Comparison of ENCODE assay signal across 6 cellular contexts in genomic region chr2:63996582-63997198, GRCh38. TPM values are rescaled to one million over a fixed set of nuclear protein-coding genes. Genes with fewer than 3 reads are reported as not detected.
DNase-seq lines count a peak whose midpoint lies in the region; ATAC-seq, FAIRE-seq and TF ChIP-seq lines count a peak whose summit lies in the region.
"Not testable (repeated sequence)": the region's sequence is repeated elsewhere in the genome, so short reads cannot be mapped to it uniquely, and the experiment has no call there.

No MANE protein-coding gene starts in this region.

- FAIRE-seq in A549 (lab: Jason Lieb, UNC); HepG2 (lab: Jason Lieb, UNC): not testable (repeated sequence)

- not testable (repeated sequence) for H3K27me3 Mint-ChIP-seq in Caco-2 (ENCODE audit: insufficient read depth, unreplicated experiment); activated CD4-positive, alpha-beta T cell treated with anti-CD3 and anti-CD28 coated beads, Interleukin-2, amount 10 ng/mL, durations not matched to agents 24 days and 14 days; endodermal cell (ENCODE audit: insufficient read depth)

- TF ChIP-seq CTCF in A549 (IDR thresholded peaks at IDR 0.05); Caco-2 (IDR thresholded peaks at IDR 0.05; ENCODE audit: insufficient read depth in 1 of 2, low read depth in 1 of 2, low read length in 1 of 2, severe bottlenecking in 1 of 2, unreplicated experiment in 1 of 2); endodermal cell (conservative IDR thresholded peaks at IDR 0.05); HepG2 (CRISPR knock-in tag; IDR thresholded peaks at IDR 0.05): not testable (repeated sequence)

- H3K27ac Mint-ChIP-seq in Caco-2 (ENCODE audit: unreplicated experiment) = peak overlapping the region; percentile 63
- not testable (repeated sequence) for H3K27ac Mint-ChIP-seq in activated CD4-positive, alpha-beta T cell treated with anti-CD3 and anti-CD28 coated beads, Interleukin-2, amount 10 ng/mL, durations not matched to agents 24 days and 14 days; endodermal cell

- peak overlapping the region; percentile 48 for H3K4me2 ChIP-seq in A549
- H3K4me2 ChIP-seq in HepG2 (ENCODE audit: low read depth, low read length) = not testable (repeated sequence)

- H4K20me1 ChIP-seq in HepG2 (ENCODE audit: insufficient read depth, low read length) = not testable (repeated sequence)

- in situ Hi-C loops in ACHN (cut with HindIII; ENCODE audit: low pct_ligation_motif_present, low pct_unique_long_range_greater_than_20kb, low sequenced_read_pairs); HepG2 (cut with HindIII; ENCODE audit: extremely low pct_ligation_motif_present, low pct_unique_long_range_greater_than_20kb): not testable (repeated sequence)

- H2AFZ ChIP-seq in HepG2 (ENCODE audit: low read length) = not testable (repeated sequence)

- H3K36me3 Mint-ChIP-seq in Caco-2 (ENCODE audit: insufficient read depth, unreplicated experiment) = peaks cover 84% of the 10 kb centered on the region
- peaks cover 41% of the 10 kb centered on the region for H3K36me3 Mint-ChIP-seq in activated CD4-positive, alpha-beta T cell treated with anti-CD3 and anti-CD28 coated beads, Interleukin-2, amount 10 ng/mL, durations not matched to agents 24 days and 14 days (ENCODE audit: low read depth)
- peaks cover 78% of the 10 kb centered on the region for H3K36me3 Mint-ChIP-seq in endodermal cell (ENCODE audit: low read depth)

- H3K9me3 Mint-ChIP-seq in Caco-2 (ENCODE audit: unreplicated experiment) (peaks cover 68% of the 10 kb centered on the region), endodermal cell (peaks cover 57% of the 10 kb centered on the region)
- not testable (repeated sequence) for H3K9me3 Mint-ChIP-seq in activated CD4-positive, alpha-beta T cell treated with anti-CD3 and anti-CD28 coated beads, Interleukin-2, amount 10 ng/mL, durations not matched to agents 24 days and 14 days

- intact Hi-C loops in Caco-2 (cut with micrococcal nuclease; ENCODE audit: unreplicated experiment); activated CD4-positive, alpha-beta T cell treated with anti-CD3 and anti-CD28 coated beads, Interleukin-2, amount 10 ng/mL, durations not matched to agents 24 days and 14 days (cut with micrococcal nuclease); HepG2 (cut with micrococcal nuclease; ENCODE audit: unreplicated experiment): not testable (repeated sequence)

- H3K27ac ChIP-seq in A549 = peak overlapping the region; percentile 40 to 57; a peak in 5 of 6 replicates
- not testable (repeated sequence) for H3K27ac ChIP-seq in endodermal cell (ENCODE audit: low read depth, low read length); HepG2 (ENCODE audit: extremely low read length, insufficient read depth, low read length)

- not testable (repeated sequence) for H3K4me3 Mint-ChIP-seq in Caco-2 (ENCODE audit: unreplicated experiment); activated CD4-positive, alpha-beta T cell treated with anti-CD3 and anti-CD28 coated beads, Interleukin-2, amount 10 ng/mL, durations not matched to agents 24 days and 14 days; endodermal cell

- 55% methylated on average over 10 of the region's 10 CpGs for WGBS in A549 (ENCODE audit: missing lambda C conversion rate)
- 93 to 94% methylated on average over 5 to 10 of the region's 10 CpGs for WGBS in endodermal cell (ENCODE audit: insufficient coverage in 1 of 2, insufficient read length in 1 of 2), 2 experiments
- 86% methylated on average over 10 of the region's 10 CpGs for WGBS in HepG2 (ENCODE audit: low lambda C conversion rate)

- not testable (repeated sequence) for BruUV-seq in Caco-2 (replicated peaks; lab: Mats Ljungman, UMichigan); HepG2 (replicated peaks; lab: Mats Ljungman, UMichigan)

- TF ChIP-seq POLR2A in A549 (IDR thresholded peaks at IDR 0.05; ENCODE audit: low read length); HepG2 (IDR thresholded peaks at IDR 0.05; ENCODE audit: insufficient read depth in 1 of 2, low read depth in 2 of 2, low read length in 2 of 2): not testable (repeated sequence)

- ATAC-seq in A549 = peak; percentile 43 to 66; a peak in 4 of 6 replicates
- ATAC-seq in HepG2 = not testable (repeated sequence)

- H3K79me2 ChIP-seq in HepG2 (ENCODE audit: insufficient read depth, low read length) = peaks cover 91% of the 10 kb centered on the region

- not testable (repeated sequence) for H3K4me3 ChIP-seq in A549; Caco-2 (ENCODE audit: low read depth, low read length); HepG2 (replicated peaks in 1 of 3; ENCODE audit: insufficient read depth in 1 of 3, low read depth in 2 of 3, low read length in 3 of 3)
- H3K4me3 ChIP-seq in endodermal cell (ENCODE audit: low read length) = peak overlapping the region; percentile 51

- not testable (repeated sequence) for H3K36me3 ChIP-seq in Caco-2 (ENCODE audit: control insufficient read depth, insufficient read depth, low read length)
- H3K36me3 ChIP-seq in endodermal cell (ENCODE audit: control insufficient read depth, insufficient read depth, low read length) (peaks cover 29% of the 10 kb centered on the region), HepG2 (replicated peaks in 1 of 2; ENCODE audit: control insufficient read depth in 1 of 2, insufficient read depth in 2 of 2, low read length in 2 of 2) (peaks cover 8 to 34% of the 10 kb centered on the region in 2 experiments; a peak in 4 of 5 replicates)

- not testable (repeated sequence) for H3K9ac ChIP-seq in endodermal cell (ENCODE audit: extremely low read depth, low read length, poor library complexity, severe bottlenecking); HepG2 (ENCODE audit: insufficient read depth, low read depth, low read length)

- H3K4me1 ChIP-seq in A549 (peaks cover 33% of the 10 kb centered on the region), Caco-2 (peaks cover 26% of the 10 kb centered on the region), HepG2 (ENCODE audit: insufficient read depth, low read length) (peaks cover 88% of the 10 kb centered on the region)
- not testable (repeated sequence) for H3K4me1 ChIP-seq in endodermal cell (ENCODE audit: control insufficient read depth, insufficient read depth, low read length)

- TF ChIP-seq RAD21 in A549 (conservative IDR thresholded peaks at IDR 0.05 in 1 of 2, IDR thresholded peaks at IDR 0.05 in 1 of 2); HepG2 (CRISPR knock-in tag; IDR thresholded peaks at IDR 0.05): not testable (repeated sequence)

- peaks cover 52% of the 10 kb centered on the region for H3K4me1 Mint-ChIP-seq in Caco-2 (ENCODE audit: low read depth, unreplicated experiment)
- peaks cover 10% of the 10 kb centered on the region for H3K4me1 Mint-ChIP-seq in activated CD4-positive, alpha-beta T cell treated with anti-CD3 and anti-CD28 coated beads, Interleukin-2, amount 10 ng/mL, durations not matched to agents 24 days and 14 days
- H3K4me1 Mint-ChIP-seq in endodermal cell = not testable (repeated sequence)

- not testable (repeated sequence) for H3K9me3 ChIP-seq in A549
- H3K9me3 ChIP-seq in Caco-2 (peaks cover 29% of the 10 kb centered on the region), endodermal cell (ENCODE audit: control insufficient read depth, low read length) (peaks cover 54% of the 10 kb centered on the region), HepG2 (ENCODE audit: low read length) (peaks cover 17% of the 10 kb centered on the region)

- CTCF ChIA-PET in A549 (lab: Yijun Ruan, JAX); Caco-2 (lab: Charles Lee); HepG2 (lab: Yijun Ruan, JAX; ENCODE audit: low intra/inter-chr PET ratio, low total read pairs): not testable (repeated sequence)

- H3K27me3 ChIP-seq in Caco-2 (replicated peaks; ENCODE audit: control insufficient read depth, insufficient read depth, low read length); endodermal cell (ENCODE audit: control insufficient read depth, insufficient read depth, low read length, poor library complexity, severe bottlenecking); HepG2 (ENCODE audit: control insufficient read depth in 1 of 2, insufficient read depth in 2 of 2, low read length in 2 of 2): not testable (repeated sequence)

- TF ChIP-seq EP300 in A549 (IDR thresholded peaks at IDR 0.05); HepG2 (IDR thresholded peaks at IDR 0.05; ENCODE audit: low read depth in 2 of 2, low read length in 2 of 2); HepG2 (CRISPR knock-in tag; IDR thresholded peaks at IDR 0.05; ENCODE audit: borderline replicate concordance): not testable (repeated sequence)

- peak in 1 of 2 experiments; percentile 34 for DNase-seq in A549 (ENCODE audit: low read depth in 1 of 2, low spot score in 1 of 2)
- peak; percentile 46 for DNase-seq in ACHN
- peak; percentile 61 to 70 for DNase-seq in Caco-2
- DNase-seq in activated CD4-positive, alpha-beta T cell treated with anti-CD3 and anti-CD28 coated beads, Interleukin-2, amount 10 ng/mL, durations not matched to agents 24 days and 14 days = peak; percentile 34
- DNase-seq in endodermal cell; HepG2 (ENCODE audit: low spot score): not testable (repeated sequence)

- POLR2A ChIA-PET in A549 (lab: Yijun Ruan, JAX); Caco-2 (lab: Charles Lee): not testable (repeated sequence)
- POLR2A ChIA-PET in HepG2 (lab: Yijun Ruan, JAX) = interaction anchor here (1.3 kb wide), 1 partner anchor 22 kb away, joined by 3 read pairs; no protein-coding TSS in a partner anchor

RNA-seq across cellular contexts. Expression of gene VPS54, which starts 22.5 kb away (rescaled TPM):
- polyA plus RNA-seq in A549 (2011; rRNA removed) (29.2 and 32.5 TPM in 2 replicates), A549 (2017; fragmentation: RNase III; extraction: RNeasy Plus Mini Kit Qiagen cat#74134 plus additional on column Dnase treatment) (14.0 to 15.0 TPM (median 14.9 TPM) in 3 replicates), HepG2 (2011; rRNA removed) (66.7 and 77.5 TPM in 2 replicates)
- 4.9 and 5.8 TPM in 2 replicates for polyA plus RNA-seq in A549 (2012; cell fraction: cytosol; rRNA removed)
- 3.6 and 6.1 TPM in 2 replicates for polyA plus RNA-seq in A549 (2012; cell fraction: nucleus; rRNA removed)
- polyA minus RNA-seq in A549 (2011; rRNA and poly(A)+ RNA removed) = 12.0 and 14.3 TPM in 2 replicates
- total RNA-seq in Caco-2 (2022) (27.9 and 28.5 TPM in 2 replicates), endodermal cell (10 to 100 TPM; 18.4 to 25.7 TPM), HepG2 (2016; rRNA removed; fragmentation: Illumina TruSeq; extraction: Trizol) (64.7 and 75.4 TPM in 2 replicates)
- total RNA-seq in activated CD4-positive, alpha-beta T cell treated with anti-CD3 and anti-CD28 coated beads, Interleukin-2, amount 10 ng/mL, durations not matched to agents 24 days and 14 days = 14.3 and 15.6 TPM in 2 replicates
- 31.5 TPM for polyA plus RNA-seq in endodermal cell (2013, experiment 1 of 2)
- polyA plus RNA-seq in endodermal cell (2013, experiment 2 of 2) = 30.0 TPM
- 23.8 and 25.8 TPM in 2 replicates for total RNA-seq in HepG2 (2016; cell fraction: cytosol; rRNA removed; fragmentation: Illumina TruSeq; extraction: Trizol; ENCODE audit: low read depth)
- 63.0 and 68.2 TPM in 2 replicates for total RNA-seq in HepG2 (2016; cell fraction: insoluble cytoplasmic fraction; rRNA removed; fragmentation: Illumina TruSeq; extraction: Trizol)
- 73.0 and 83.1 TPM in 2 replicates for total RNA-seq in HepG2 (2016; cell fraction: membrane; rRNA removed; fragmentation: Illumina TruSeq; extraction: Trizol)
- total RNA-seq in HepG2 (2016; cell fraction: nucleus; rRNA removed; fragmentation: Illumina TruSeq; extraction: Trizol) = 56.5 and 65.0 TPM in 2 replicates
- 24.3 and 39.3 TPM in 2 replicates for polyA plus RNA-seq in HepG2 (2011; cell fraction: cytosol; rRNA removed)
- 45.4 and 50.4 TPM in 2 replicates for polyA plus RNA-seq in HepG2 (2011; cell fraction: nucleus; rRNA removed)
- 75.2 and 93.6 TPM in 2 replicates for polyA plus RNA-seq in HepG2 (2012)
- polyA plus RNA-seq in HepG2 (2016; cell fraction: cytosol; fragmentation: Illumina TruSeq; extraction: Trizol; ENCODE audit: low read depth) = 9.0 and 9.6 TPM in 2 replicates
- polyA plus RNA-seq in HepG2 (2016; cell fraction: insoluble cytoplasmic fraction; fragmentation: Illumina TruSeq; extraction: Trizol; ENCODE audit: low read depth) = 54.6 and 54.7 TPM in 2 replicates
- 35.4 and 35.8 TPM in 2 replicates for polyA plus RNA-seq in HepG2 (2016; cell fraction: membrane; fragmentation: Illumina TruSeq; extraction: Trizol; ENCODE audit: low read depth)
- polyA plus RNA-seq in HepG2 (2016; cell fraction: nucleus; fragmentation: Illumina TruSeq; extraction: Trizol; ENCODE audit: insufficient read depth, low read depth) = 77.5 and 83.9 TPM in 2 replicates
- polyA minus RNA-seq in HepG2 (2011; rRNA and poly(A)+ RNA removed; ENCODE audit: low replicate concordance) = 7.4 and 30.0 TPM in 2 replicates
- 58.1 and 59.1 TPM in 2 replicates for polyA minus RNA-seq in HepG2 (2011; cell fraction: cytosol; rRNA and poly(A)+ RNA removed)
- polyA minus RNA-seq in HepG2 (2011; cell fraction: nucleus; rRNA and poly(A)+ RNA removed) = 143 and 153 TPM in 2 replicates
